Comparison of ENCODE assay signal across 13 cellular contexts in genomic region chr16:27291106-27291505, GRCh38.
"Had no signal": no experiment of that assay in that cellular context is flagged by ENCODE, and none has a peak within 500 bp of the region (broad histone marks: within the 10 kb centered on the region; RNA-seq: fewer than 3 reads in every experiment).

No MANE protein-coding gene starts in this region.

- H3K4me1 ChIP-seq: transverse colon had no signal

- DNase-seq: activated B cell treated with CpG ODN at 0.5 μM for 24 hours; activated CD4-positive, alpha-beta T cell treated with anti-CD3 and anti-CD28 coated beads, Interleukin-2, amount 50 U/mL, for 1 hour; cortex of kidney; effector CD4-positive, alpha-beta T cell; heart right ventricle; left colon; retina; SJCRH30; substantia nigra; transverse colon had no signal

- H3K36me3 Mint-ChIP-seq: stimulated activated effector memory CD8-positive, alpha-beta T cell treated with anti-CD3 and anti-CD28 coated beads, Interleukin-12 subunit alpha, Interleukin-12 subunit beta, amount 100 ng/mL, for 72 hours had no signal

- H3K27ac Mint-ChIP-seq: activated B cell treated with CpG ODN at 0.5 μM for 24 hours; activated naive CD4-positive, alpha-beta T cell treated with anti-CD3 and anti-CD28 coated beads, Interleukin-2, amount 50 U/mL, for 72 hours; stimulated activated effector memory CD8-positive, alpha-beta T cell treated with anti-CD3 and anti-CD28 coated beads, Interleukin-12 subunit alpha, Interleukin-12 subunit beta, amount 100 ng/mL, for 72 hours had no signal

- H3K27me3 ChIP-seq: heart right ventricle, SJCRH30, transverse colon had no signal

- H3K36me3 ChIP-seq: heart right ventricle, SJCRH30, transverse colon had no signal

- H3K4me3 ChIP-seq: heart right ventricle, SJCRH30, transverse colon had no signal

- H3K27me3 Mint-ChIP-seq: activated B cell treated with CpG ODN at 0.5 μM for 24 hours had no signal

- H3K9me3 Mint-ChIP-seq: stimulated activated effector memory CD8-positive, alpha-beta T cell treated with anti-CD3 and anti-CD28 coated beads, Interleukin-12 subunit alpha, Interleukin-12 subunit beta, amount 100 ng/mL, for 72 hours had no signal

- H3K9me3 ChIP-seq: heart right ventricle, SJCRH30, transverse colon had no signal

- H3K27ac ChIP-seq: heart right ventricle, RWPE1, SJCRH30, transverse colon had no signal

- ATAC-seq: heart right ventricle; left colon; stimulated activated effector memory CD8-positive, alpha-beta T cell treated with anti-CD3 and anti-CD28 coated beads, Interleukin-12 subunit alpha, Interleukin-12 subunit beta, amount 100 ng/mL, for 72 hours had no signal

- H3K4me3 Mint-ChIP-seq: activated B cell treated with CpG ODN at 0.5 μM for 24 hours; stimulated activated effector memory CD8-positive, alpha-beta T cell treated with anti-CD3 and anti-CD28 coated beads, Interleukin-12 subunit alpha, Interleukin-12 subunit beta, amount 100 ng/mL, for 72 hours had no signal
